In the genomic region with DNA sequence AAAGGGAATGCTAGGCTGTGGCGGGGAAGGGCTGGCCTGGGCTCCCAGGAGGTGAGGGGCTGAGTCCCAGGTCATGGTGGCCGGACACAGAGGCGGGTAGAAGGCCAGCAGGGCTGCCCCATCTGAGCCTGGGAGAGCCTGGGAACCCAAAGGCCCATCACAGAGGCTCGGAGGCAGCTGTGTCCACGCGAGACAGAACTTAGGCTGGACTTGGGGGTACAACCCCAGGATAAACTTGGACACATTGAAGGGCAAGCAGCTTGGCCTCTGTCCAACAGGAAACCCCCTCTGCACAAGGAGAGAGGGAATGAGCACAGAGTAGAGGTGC, we compare ENCODE assay signal across 11 cellular contexts.
DNase-seq lines count a peak whose midpoint lies in the region; ATAC-seq and TF ChIP-seq lines count a peak whose summit lies in the region.
"Had no signal": no experiment of that assay in that cellular context is flagged by ENCODE, and none has a peak within 500 bp of the region (broad histone marks: within the 10 kb centered on the region; RNA-seq: fewer than 3 reads in every experiment).

No MANE protein-coding gene starts in this region.

- H3K4me1 Mint-ChIP-seq in naive thymus-derived CD8-positive, alpha-beta T cell, result peaks cover 57 to 93% (median 90%) of the 10 kb centered on the region in 4 donors

- BruUV-seq in mammary epithelial cell (replicated peaks; lab: Mats Ljungman, UMichigan), result no TSS peak

- in situ Hi-C loops in mammary epithelial cell (cut with MboI; ENCODE audit: low sequenced_read_pairs in 2 of 2), result no loop called here

- H3K4me3 Mint-ChIP-seq in naive thymus-derived CD8-positive, alpha-beta T cell, result peak overlapping the region; percentile 65 to 90 (median 76)
- H3K4me3 Mint-ChIP-seq: GM23338 had no signal

- POLR2A ChIA-PET in naive thymus-derived CD8-positive, alpha-beta T cell (lab: Charles Lee), result interaction anchor here (0.6 to 32.7 kb wide), 7 partner anchors 30 to 155 kb away, joined by 3 to 2148 read pairs (median 10); a partner anchor contains a TSS

- no peaks in the 10 kb centered on the region for H3K9me3 Mint-ChIP-seq in naive thymus-derived CD8-positive, alpha-beta T cell
- H3K9me3 Mint-ChIP-seq: GM23338 had no signal

- H4K20me1 ChIP-seq in mammary epithelial cell (ENCODE audit: insufficient read depth, low read length), result no peaks in the 10 kb centered on the region

- dilution Hi-C loops in mammary epithelial cell (cut with HindIII; ENCODE audit: low sequenced_read_pairs), result no loop called here

- TF ChIP-seq CTCF in right atrium auricular region (IDR thresholded peaks at IDR 0.05), result no peak
- no peak for TF ChIP-seq CTCF in mammary epithelial cell (conservative IDR thresholded peaks at IDR 0.05 in 1 of 2, IDR thresholded peaks at IDR 0.05 in 1 of 2; ENCODE audit: extremely low read depth in 1 of 2, insufficient read depth in 1 of 2, low read depth in 1 of 2, low read length in 2 of 2)

- H3K4me1 ChIP-seq in right atrium auricular region (peaks cover 0 to 50% of the 10 kb centered on the region in 2 donors), mammary epithelial cell (ENCODE audit: insufficient read depth, low read length) (peaks cover 33% of the 10 kb centered on the region), urinary bladder (ENCODE audit: insufficient read depth) (no peaks in the 10 kb centered on the region)

- H3K27me3 Mint-ChIP-seq in naive thymus-derived CD8-positive, alpha-beta T cell, result no peaks in the 10 kb centered on the region

- peak overlapping the region; percentile 96 to 100 (median 100) for H3K27ac Mint-ChIP-seq in naive thymus-derived CD8-positive, alpha-beta T cell
- H3K27ac Mint-ChIP-seq: GM23338 had no signal

- H3K27ac ChIP-seq in right atrium auricular region, result peak overlapping the region; percentile 39 to 69
- peak overlapping the region; percentile 89 for H3K27ac ChIP-seq in mammary epithelial cell (ENCODE audit: insufficient read depth, low read depth, low read length)
- H3K27ac ChIP-seq in urinary bladder (ENCODE audit: low read depth), result peak overlapping the region; percentile 54
- H3K27ac ChIP-seq: VCaP had no signal

- H3K9ac ChIP-seq in mammary epithelial cell (ENCODE audit: insufficient read depth, low read length), result peak overlapping the region; percentile 62

- no peak overlapping the region for H2AFZ ChIP-seq in mammary epithelial cell (ENCODE audit: low read depth, low read length)
- H2AFZ ChIP-seq: GM23338 had no signal

- CTCF ChIA-PET in mammary epithelial cell (lab: Charles Lee; ENCODE audit: low non-redundant PET), result no interaction called here

- no peaks in the 10 kb centered on the region for H3K36me3 Mint-ChIP-seq in naive thymus-derived CD8-positive, alpha-beta T cell

- no peak for ATAC-seq in Right ventricle myocardium superior (ENCODE audit: poor library complexity)
- no peak for ATAC-seq in naive thymus-derived CD8-positive, alpha-beta T cell
- ATAC-seq in sciatic nerve, result no peak
- no peak for ATAC-seq in GM21515 (IDR thresholded peaks at IDR 0.05; ENCODE audit: unreplicated experiment)
- ATAC-seq: GM23338 had no signal

- H3K36me3 ChIP-seq in right atrium auricular region (no peaks in the 10 kb centered on the region), mammary epithelial cell (ENCODE audit: insufficient read depth, low read length) (no peaks in the 10 kb centered on the region), urinary bladder (ENCODE audit: insufficient read depth) (no peaks in the 10 kb centered on the region)

- WGBS in mammary epithelial cell (ENCODE audit: low coverage, missing lambda C conversion rate), result 100% methylated on average over 1 of the region's 6 CpGs
- 93% methylated on average over 6 of the region's 6 CpGs for WGBS in urinary bladder

- no peaks in the 10 kb centered on the region for H3K27me3 ChIP-seq in right atrium auricular region
- no peaks in the 10 kb centered on the region for H3K27me3 ChIP-seq in mammary epithelial cell (ENCODE audit: insufficient read depth, low read length)

- H3K9me3 ChIP-seq in right atrium auricular region (no peaks in the 10 kb centered on the region), mammary epithelial cell (replicated peaks; ENCODE audit: insufficient read depth, low read length) (no peaks in the 10 kb centered on the region)

- H3K4me2 ChIP-seq in mammary epithelial cell (ENCODE audit: insufficient read depth, low read depth, low read length), result peak overlapping the region; percentile 47
- H3K4me2 ChIP-seq: GM23338 had no signal

- H3K79me2 ChIP-seq in mammary epithelial cell (ENCODE audit: insufficient read depth, low read length), result no peaks in the 10 kb centered on the region

- no peak for DNase-seq in right atrium auricular region (ENCODE audit: low spot score)
- no peak for DNase-seq in Right ventricle myocardium superior
- no peak for DNase-seq in mammary epithelial cell
- DNase-seq in naive thymus-derived CD8-positive, alpha-beta T cell, result no peak
- no peak for DNase-seq in NCI-H2107 treated with DMSO at 0.1 percent for 48 hours (lab: John Stamatoyannopoulos, UW; ENCODE audit: unreplicated experiment)
- DNase-seq in sciatic nerve (ENCODE audit: low spot score), result no peak
- DNase-seq: NCI-H524 had no signal

- H3K4me3 ChIP-seq in right atrium auricular region (no peak overlapping the region), mammary epithelial cell (replicated peaks in 1 of 3; ENCODE audit: insufficient read depth in 1 of 3, low read depth in 2 of 3, low read length in 3 of 3) (no peak overlapping the region), urinary bladder (ENCODE audit: low read depth, low read length) (no peak overlapping the region)
- H3K4me3 ChIP-seq: GM23338 had no signal

- intact Hi-C loops in Right ventricle myocardium superior (cut with DNase I) (loop anchor here (5.0 kb wide), 1 partner anchor 97 kb away; a partner anchor contains a TSS), mammary epithelial cell (cut with micrococcal nuclease) (loop anchor here (2.0 to 10.0 kb wide), 3 partner anchors 184 to 412 kb away; no protein-coding TSS in a partner anchor), sciatic nerve (cut with DNase I) (loop anchor here (10.0 kb wide), 1 partner anchor 94 kb away; a partner anchor contains a TSS)
